Comparison of ENCODE assay signal across 8 cellular contexts in genomic region chr3:49357141-49357465, GRCh38. TPM values are rescaled to one million over a fixed set of nuclear protein-coding genes. Genes with fewer than 3 reads are reported as not detected.
DNase-seq lines count a peak whose midpoint lies in the region; ATAC-seq and TF ChIP-seq lines count a peak whose summit lies in the region.
"Not testable (repeated sequence)": the region's sequence is repeated elsewhere in the genome, so short reads cannot be mapped to it uniquely, and the experiment has no call there.

No MANE protein-coding gene starts in this region.

- H3K4me1 ChIP-seq in A673 (ENCODE audit: insufficient read depth, low read length, poor library complexity, severe bottlenecking): peaks cover 12% of the 10 kb centered on the region
- H3K4me1 ChIP-seq in GM23248 (ENCODE audit: insufficient read depth): peaks cover 40% of the 10 kb centered on the region
- H3K4me1 ChIP-seq in OCI-LY3 (ENCODE audit: low read length): peaks cover 28% of the 10 kb centered on the region
- peaks cover 47% of the 10 kb centered on the region for H3K4me1 ChIP-seq in left ventricle myocardium inferior
- peaks cover 17% of the 10 kb centered on the region in 2 donors for H3K4me1 ChIP-seq in naive thymus-derived CD4-positive, alpha-beta T cell (ENCODE audit: control insufficient read depth in 2 of 2, insufficient read depth in 2 of 2, low read length in 2 of 2)
- peaks cover 19 to 78% (median 56%) of the 10 kb centered on the region in 6 donors for H3K4me1 ChIP-seq in spleen

- H3K27me3 Mint-ChIP-seq in activated T-cell treated with anti-CD3 and anti-CD28 coated beads, Interleukin-2, amount 50 U/mL, for 72 hours (ENCODE audit: low read depth); naive thymus-derived CD4-positive, alpha-beta T cell: not testable (repeated sequence)

- not testable (repeated sequence) for H3K27ac ChIP-seq in A673 (ENCODE audit: low read depth, low read length, poor library complexity, severe bottlenecking); OCI-LY3 (ENCODE audit: low read length)
- H3K27ac ChIP-seq in GM23248 (peak overlapping the region; percentile 83), cingulate gyrus (ENCODE audit: low read depth, low read length) (peak overlapping the region; percentile 73), left ventricle myocardium inferior (replicated peaks) (peak overlapping the region; percentile 92), spleen (peak overlapping the region; percentile 75 to 96 (median 92))
- H3K27ac ChIP-seq in naive thymus-derived CD4-positive, alpha-beta T cell (ENCODE audit: low read depth, low read length): peak overlapping the region; percentile 81

- peak overlapping the region; percentile 97 for H3K27ac Mint-ChIP-seq in activated T-cell treated with anti-CD3 and anti-CD28 coated beads, Interleukin-2, amount 50 U/mL, for 72 hours
- peak overlapping the region; percentile 92 to 98 (median 95) for H3K27ac Mint-ChIP-seq in naive thymus-derived CD4-positive, alpha-beta T cell

- H3K9me3 Mint-ChIP-seq in activated T-cell treated with anti-CD3 and anti-CD28 coated beads, Interleukin-2, amount 50 U/mL, for 72 hours; naive thymus-derived CD4-positive, alpha-beta T cell: not testable (repeated sequence)

- H3K9me2 ChIP-seq in GM23248 (ENCODE audit: insufficient read depth): not testable (repeated sequence)

- not testable (repeated sequence) for H2AFZ ChIP-seq in GM23248; OCI-LY3 (ENCODE audit: low read depth, low read length)

- peaks cover 57% of the 10 kb centered on the region for H3K79me2 ChIP-seq in GM23248 (ENCODE audit: insufficient read depth)
- peaks cover 27% of the 10 kb centered on the region for H3K79me2 ChIP-seq in OCI-LY3 (ENCODE audit: low read length)

- intact Hi-C loops in A673 (cut with micrococcal nuclease; ENCODE audit: unreplicated experiment): loop anchor here (10.0 kb wide), 1 partner anchor 58 kb away; the partner anchor contains the start of genes RHOA and TCTA
- intact Hi-C loops in left ventricle myocardium inferior (cut with micrococcal nuclease); spleen (cut with DNase I; ENCODE audit: low total_unique reads): not testable (repeated sequence)
- intact Hi-C loops in naive thymus-derived CD4-positive, alpha-beta T cell (cut with micrococcal nuclease): loop anchor here in 1 of 2 donors (5.0 kb wide), 1 partner anchor 70 kb away; the partner anchor contains the start of gene NICN1

- peak overlapping the region; percentile 73 for H3K4me2 ChIP-seq in GM23248 (ENCODE audit: unreplicated experiment)
- peak overlapping the region; percentile 94 for H3K4me2 ChIP-seq in OCI-LY3 (ENCODE audit: low read length)

- TF ChIP-seq POLR2A in spleen (IDR thresholded peaks at IDR 0.05): not testable (repeated sequence)

- peaks cover 31% of the 10 kb centered on the region for H3K4me1 Mint-ChIP-seq in activated T-cell treated with anti-CD3 and anti-CD28 coated beads, Interleukin-2, amount 50 U/mL, for 72 hours (ENCODE audit: low read depth)
- H3K4me1 Mint-ChIP-seq in naive thymus-derived CD4-positive, alpha-beta T cell: peaks cover 6 to 36% (median 25%) of the 10 kb centered on the region in 7 donors

- in situ Hi-C loops in GM23248 (cut with MboI): not testable (repeated sequence)

- H4K20me1 ChIP-seq in GM23248 (ENCODE audit: insufficient read depth); OCI-LY3 (ENCODE audit: insufficient read depth, low read length): not testable (repeated sequence)

- WGBS in GM23248 (ENCODE audit: low coverage in 1 of 2, low lambda C conversion rate in 2 of 2, missing lambda C conversion rate in 2 of 2), 2 experiments: 23 to 39% methylated on average over 5 to 8 of the region's 11 CpGs
- WGBS in spleen, 5 donors: 17 to 25% (median 24%) methylated on average over 6 to 11 of the region's 11 CpGs

- not testable (repeated sequence) for H3K9me3 ChIP-seq in A673 (ENCODE audit: low read depth, low read length, poor library complexity, severe bottlenecking); GM23248 (ENCODE audit: low read depth); OCI-LY3 (ENCODE audit: insufficient read depth, low read length); left ventricle myocardium inferior (replicated peaks); naive thymus-derived CD4-positive, alpha-beta T cell (ENCODE audit: control insufficient read depth in 2 of 3, low read length in 3 of 3); spleen

- H3K4me3 Mint-ChIP-seq in activated T-cell treated with anti-CD3 and anti-CD28 coated beads, Interleukin-2, amount 50 U/mL, for 72 hours: peak overlapping the region; percentile 93 to 97
- peak overlapping the region; percentile 88 to 99 (median 92) for H3K4me3 Mint-ChIP-seq in naive thymus-derived CD4-positive, alpha-beta T cell

- CTCF ChIA-PET in A673 (lab: Charles Lee): interaction anchor here (0.7 kb wide), 1 partner anchor 93 kb away, joined by 5 read pairs; no protein-coding TSS in a partner anchor
- CTCF ChIA-PET in naive thymus-derived CD4-positive, alpha-beta T cell (lab: Charles Lee): interaction anchor here (0.6 to 2.6 kb wide), 3 partner anchors 15 to 37 kb away, joined by 3 to 12 read pairs (median 3); partner anchors contain the start of gene USP4

- DNase-seq in A673 (ENCODE audit: low spot score); left ventricle myocardium inferior; spleen: not testable (repeated sequence)
- DNase-seq in GM23248: peak; percentile 20
- DNase-seq in activated T-cell treated with anti-CD3 and anti-CD28 coated beads, Interleukin-2, amount 50 U/mL, for 72 hours: peak in 1 of 2 donors; percentile 23
- DNase-seq in naive thymus-derived CD4-positive, alpha-beta T cell: peak in 3 of 9 donors; percentile 30 to 57 (median 31)

- peaks cover 67% of the 10 kb centered on the region for H3F3A ChIP-seq in GM23248 (ENCODE audit: insufficient read depth)

- ATAC-seq in activated T-cell treated with anti-CD3 and anti-CD28 coated beads, Interleukin-2, amount 50 U/mL, for 72 hours (replicated peaks in 1 of 2): peak; percentile 5 to 7
- ATAC-seq in naive thymus-derived CD4-positive, alpha-beta T cell: peak; percentile 30

- POLR2A ChIA-PET in A673 (lab: Charles Lee; ENCODE audit: low non-redundant PET): not testable (repeated sequence)
- POLR2A ChIA-PET in naive thymus-derived CD4-positive, alpha-beta T cell (lab: Charles Lee): interaction anchor here (0.9 to 6.7 kb wide), 5 partner anchors 12 to 72 kb away, joined by 3 to 80 read pairs (median 10); partner anchors contain the start of genes NICN1 and USP4

- H3K4me3 ChIP-seq in A673 (ENCODE audit: low read depth, low read length, poor library complexity, severe bottlenecking) (peak overlapping the region; percentile 61), GM23248 (peak overlapping the region; percentile 76), OCI-LY3 (ENCODE audit: low read length) (peak overlapping the region; percentile 99), left ventricle myocardium inferior (peak overlapping the region; percentile 80), spleen (peak overlapping the region; percentile 56 to 91 (median 80))
- H3K4me3 ChIP-seq in naive thymus-derived CD4-positive, alpha-beta T cell (ENCODE audit: low read length): peak overlapping the region; percentile 85

- not testable (repeated sequence) for BruUV-seq in A673 (replicated peaks; lab: Mats Ljungman, UMichigan)

- H3K9ac ChIP-seq in GM23248: peak overlapping the region; percentile 88
- peak overlapping the region; percentile 87 for H3K9ac ChIP-seq in OCI-LY3 (ENCODE audit: low read length)

- H3K27me3 ChIP-seq in A673 (replicated peaks; ENCODE audit: insufficient read depth, low read depth, low read length, poor library complexity); GM23248 (replicated peaks; ENCODE audit: insufficient read depth); OCI-LY3 (ENCODE audit: low read depth, low read length); left ventricle myocardium inferior (ENCODE audit: low read depth); naive thymus-derived CD4-positive, alpha-beta T cell (ENCODE audit: control insufficient read depth in 2 of 2, insufficient read depth in 2 of 2, low read length in 2 of 2); spleen (replicated peaks in 1 of 7): not testable (repeated sequence)

- not testable (repeated sequence) for TF ChIP-seq CTCF in A673 (conservative IDR thresholded peaks at IDR 0.05; ENCODE audit: low read depth, low read length); OCI-LY3 (IDR thresholded peaks at IDR 0.05; ENCODE audit: low read depth, low read length); left ventricle myocardium inferior (IDR thresholded peaks at IDR 0.05; ENCODE audit: borderline replicate concordance); spleen (IDR thresholded peaks at IDR 0.05 in 8 of 11, conservative IDR thresholded peaks at IDR 0.05 in 3 of 11)

- not testable (repeated sequence) for H3K36me3 ChIP-seq in A673 (ENCODE audit: insufficient read depth, low read length, poor library complexity, severe bottlenecking)
- H3K36me3 ChIP-seq in GM23248 (ENCODE audit: low read depth) (peaks cover 39% of the 10 kb centered on the region), OCI-LY3 (replicated peaks; ENCODE audit: low read depth, low read length) (peaks cover 30% of the 10 kb centered on the region), left ventricle myocardium inferior (peaks cover 50% of the 10 kb centered on the region), spleen (peaks cover 6 to 61% (median 33%) of the 10 kb centered on the region in 6 donors)
- peaks cover 0 to 30% (median 18%) of the 10 kb centered on the region in 3 experiments for H3K36me3 ChIP-seq in naive thymus-derived CD4-positive, alpha-beta T cell (ENCODE audit: control insufficient read depth in 2 of 3, insufficient read depth in 3 of 3, low read length in 3 of 3)

- H3K36me3 Mint-ChIP-seq in activated T-cell treated with anti-CD3 and anti-CD28 coated beads, Interleukin-2, amount 50 U/mL, for 72 hours (ENCODE audit: insufficient read depth in 2 of 2): peaks cover 13 to 20% of the 10 kb centered on the region in 2 donors
- peaks cover 0 to 34% (median 11%) of the 10 kb centered on the region in 5 donors for H3K36me3 Mint-ChIP-seq in naive thymus-derived CD4-positive, alpha-beta T cell

RNA-seq across cellular contexts. Expression of gene GPX1, which starts 1.1 kb away (rescaled TPM):
- 122 and 128 TPM in 2 replicates for total RNA-seq in A673 (2021)
- total RNA-seq in GM23248 (2014; rRNA removed; shearing (Covaris generic)): 201 and 229 TPM in 2 replicates
- 446 and 454 TPM in 2 replicates for polyA plus RNA-seq in GM23248 (2016; fragmentation: Nextera tagmentation; extraction: Ambion mirVana)
- 100 to 1,000 TPM; 112 to 124 TPM for total RNA-seq in activated T-cell treated with anti-CD3 and anti-CD28 coated beads, Interleukin-2, amount 50 U/mL, for 72 hours
- 115 TPM for total RNA-seq in left ventricle myocardium inferior
- total RNA-seq in naive thymus-derived CD4-positive, alpha-beta T cell: 100 to 1,000 TPM in 2 of 5 experiments, 10 to 100 TPM in 3; 56.9 to 201 (median 86.9) TPM
- 100 to 1,000 TPM; 154 to 157 TPM for polyA plus RNA-seq in naive thymus-derived CD4-positive, alpha-beta T cell
- total RNA-seq in spleen: 100 to 1,000 TPM; 252 to 415 (median 300) TPM
- polyA plus RNA-seq in spleen: 100 to 1,000 TPM; 360 to 652 (median 488) TPM

RNA-seq across cellular contexts. Expression of gene USP4, which starts 17.2 kb away (rescaled TPM):
- total RNA-seq in A673 (2021): 32.3 and 32.8 TPM in 2 replicates
- 11.2 and 17.6 TPM in 2 replicates for total RNA-seq in GM23248 (2014; rRNA removed; shearing (Covaris generic))
- polyA plus RNA-seq in GM23248 (2016; fragmentation: Nextera tagmentation; extraction: Ambion mirVana): 47.6 and 50.9 TPM in 2 replicates
- total RNA-seq in activated T-cell treated with anti-CD3 and anti-CD28 coated beads, Interleukin-2, amount 50 U/mL, for 72 hours: 10 to 100 TPM; 70.2 to 76.5 TPM
- 37.3 TPM for total RNA-seq in left ventricle myocardium inferior
- total RNA-seq in naive thymus-derived CD4-positive, alpha-beta T cell: 100 to 1,000 TPM in 4 of 5 experiments, 10 to 100 TPM in 1; 98.3 to 135 (median 109) TPM
- polyA plus RNA-seq in naive thymus-derived CD4-positive, alpha-beta T cell: 10 to 100 TPM; 54.6 to 82.5 TPM
- 100 to 1,000 TPM in 2 of 7 donors, 10 to 100 TPM in 5; 48.9 to 107 (median 84.5) TPM for total RNA-seq in spleen
- 10 to 100 TPM; 28.1 to 52.2 (median 33.4) TPM for polyA plus RNA-seq in spleen

RNA-seq across cellular contexts. Expression of gene RHOA, which starts 54.7 kb away (rescaled TPM):
- total RNA-seq in A673 (2021): 194 and 198 TPM in 2 replicates
- total RNA-seq in GM23248 (2014; rRNA removed; shearing (Covaris generic)): 781 and 915 TPM in 2 replicates
- 996 and 1,025 TPM in 2 replicates for polyA plus RNA-seq in GM23248 (2016; fragmentation: Nextera tagmentation; extraction: Ambion mirVana)
- total RNA-seq in activated T-cell treated with anti-CD3 and anti-CD28 coated beads, Interleukin-2, amount 50 U/mL, for 72 hours: 100 to 1,000 TPM; 458 to 468 TPM
- 247 TPM for total RNA-seq in left ventricle myocardium inferior
- 100 to 1,000 TPM; 212 to 411 (median 218) TPM for total RNA-seq in naive thymus-derived CD4-positive, alpha-beta T cell
- polyA plus RNA-seq in naive thymus-derived CD4-positive, alpha-beta T cell: 100 to 1,000 TPM; 439 to 576 TPM
- 100 to 1,000 TPM; 452 to 693 (median 522) TPM for total RNA-seq in spleen
- polyA plus RNA-seq in spleen: 100 to 1,000 TPM; 226 to 346 (median 297) TPM

RNA-seq across cellular contexts. Expression of gene TCTA, which starts 55.1 kb away (rescaled TPM):
- total RNA-seq in A673 (2021): 11.6 and 12.0 TPM in 2 replicates
- 34.0 and 55.7 TPM in 2 replicates for total RNA-seq in GM23248 (2014; rRNA removed; shearing (Covaris generic))
- polyA plus RNA-seq in GM23248 (2016; fragmentation: Nextera tagmentation; extraction: Ambion mirVana): 52.2 and 55.0 TPM in 2 replicates
- total RNA-seq in activated T-cell treated with anti-CD3 and anti-CD28 coated beads, Interleukin-2, amount 50 U/mL, for 72 hours: 10 to 100 TPM; 22.0 to 23.4 TPM
- 17.7 TPM for total RNA-seq in left ventricle myocardium inferior
- total RNA-seq in naive thymus-derived CD4-positive, alpha-beta T cell: 10 to 100 TPM; 24.9 to 34.5 (median 28.5) TPM
- polyA plus RNA-seq in naive thymus-derived CD4-positive, alpha-beta T cell: 10 to 100 TPM; 42.2 to 48.3 TPM
- total RNA-seq in spleen: 10 to 100 TPM; 22.1 to 39.4 (median 28.6) TPM
- polyA plus RNA-seq in spleen: 10 to 100 TPM; 18.2 to 27.4 (median 25.4) TPM
